In genomic region chr3:84881288-84881687, GRCh38 we compare ENCODE assay signal across 20 cellular contexts.
"Had no signal": no experiment of that assay in that cellular context is flagged by ENCODE, and none has a peak within 500 bp of the region (broad histone marks: within the 10 kb centered on the region; RNA-seq: fewer than 3 reads in every experiment).

No MANE protein-coding gene starts in this region.

- DNase-seq: dorsolateral prefrontal cortex; effector CD4-positive, alpha-beta T cell; foreskin fibroblast; heart left ventricle; kidney; mucosa of descending colon; naive B cell; pancreas; stimulated activated CD4-positive, alpha-beta T cell treated with anti-CD3 and anti-CD28 coated beads, Interleukin-2, amount 100 ng/mL, for 24 hours; stimulated activated CD4-positive, alpha-beta T cell treated with anti-CD3 and anti-CD28 coated beads, Interleukin-4, amount 100 ng/mL, for 24 hours; stimulated activated naive CD4-positive, alpha-beta T cell treated with Interleukin-2 at 50 U/mL for 16 hours; stomach; thyroid gland had no signal

- H3K36me3 ChIP-seq: gastroesophageal sphincter, heart left ventricle, neutrophil, pancreas, right atrium auricular region, stomach, thyroid gland, vagina had no signal

- H3K27ac ChIP-seq: dorsolateral prefrontal cortex, epithelial cell of prostate, gastroesophageal sphincter, heart left ventricle, hepatocyte, neutrophil, pancreas, right atrium auricular region, stomach, thyroid gland, vagina had no signal

- H3K27me3 ChIP-seq: dorsolateral prefrontal cortex, gastroesophageal sphincter, heart left ventricle, hepatocyte, neutrophil, pancreas, right atrium auricular region, stomach, thyroid gland, vagina had no signal

- H3K4me3 ChIP-seq: dorsolateral prefrontal cortex, gastroesophageal sphincter, heart left ventricle, hepatocyte, lung, mucosa of descending colon, pancreas, right atrium auricular region, stomach, thyroid gland, vagina had no signal

- H2AFZ ChIP-seq: hepatocyte had no signal

- H3K4me1 ChIP-seq: gastroesophageal sphincter, heart left ventricle, pancreas, right atrium auricular region, stomach, thyroid gland, vagina had no signal

- H3K9me3 ChIP-seq: gastroesophageal sphincter, heart left ventricle, neutrophil, pancreas, right atrium auricular region, thyroid gland, vagina had no signal

- H3K79me2 ChIP-seq: hepatocyte had no signal

- H3K4me2 ChIP-seq: hepatocyte had no signal

- FAIRE-seq: kidney, pancreas had no signal
